8 cellular contexts compared by ENCODE assay signal in the genomic region with DNA sequence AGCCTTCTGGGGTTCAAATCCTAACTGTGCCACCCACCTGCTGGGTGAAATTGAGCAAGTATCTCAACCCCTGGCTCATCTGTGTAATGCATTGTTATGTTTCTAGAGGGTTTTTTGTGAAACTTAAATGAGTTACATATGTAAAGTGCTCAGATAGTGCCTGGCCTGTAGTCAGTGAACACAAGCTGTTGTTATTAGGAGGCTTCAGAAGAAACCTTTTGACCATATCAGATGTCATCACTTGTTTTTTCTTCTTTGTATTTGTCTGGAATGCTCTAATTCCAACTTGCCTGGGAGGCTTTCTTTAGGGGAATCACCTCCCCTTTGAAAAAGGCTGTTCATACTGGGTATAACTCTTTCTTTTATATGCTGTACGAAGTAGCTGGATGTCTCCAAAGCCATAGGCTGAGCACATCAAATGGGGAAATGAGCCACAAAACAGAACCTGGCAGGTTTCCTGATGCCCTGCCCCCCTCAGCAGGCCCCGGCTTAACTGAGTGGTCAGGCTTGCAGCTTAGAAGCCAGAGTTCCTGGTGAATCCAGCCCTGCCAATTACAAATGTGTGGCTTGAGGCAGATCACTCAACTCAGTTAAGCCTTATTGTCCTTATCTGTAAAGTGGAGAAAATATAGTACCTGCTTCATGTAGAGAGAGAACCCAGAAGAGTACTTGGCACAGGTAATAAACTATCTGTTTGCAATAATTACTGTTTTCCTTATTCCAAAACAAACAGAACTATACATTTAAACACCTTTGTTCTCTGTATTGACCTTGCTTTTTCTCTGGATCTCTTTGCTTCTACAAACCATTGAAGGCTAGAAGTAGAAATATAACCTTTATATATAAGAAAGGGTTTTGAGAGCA.
A peak's percentile ranks its signal among the peaks of the same experiment; 100 is the strongest.
DNase-seq lines count a peak whose midpoint lies in the region; ATAC-seq, FAIRE-seq and TF ChIP-seq lines count a peak whose summit lies in the region.

No MANE protein-coding gene starts in this region.

- H3K9me3 ChIP-seq in HUES48 (ENCODE audit: control insufficient read depth, insufficient read depth, low read length): no peaks in the 10 kb centered on the region
- no peaks in the 10 kb centered on the region for H3K9me3 ChIP-seq in esophagus squamous epithelium
- no peaks in the 10 kb centered on the region for H3K9me3 ChIP-seq in pancreas

- TF ChIP-seq CTCF in esophagus squamous epithelium (IDR thresholded peaks at IDR 0.05) (no peak), pancreas (IDR thresholded peaks at IDR 0.05) (no peak), GM10266 (IDR thresholded peaks at IDR 0.05; ENCODE audit: control insufficient read depth, insufficient read depth, low read depth, missing control alignments) (no peak)

- H3K27ac ChIP-seq in HUES48 (ENCODE audit: low read depth, low read length): peak overlapping the region; percentile 51
- peak overlapping the region; percentile 80 to 91 (median 86) for H3K27ac ChIP-seq in esophagus squamous epithelium
- H3K27ac ChIP-seq in pancreas: peak overlapping the region in 3 of 4 donors; percentile 34 to 89 (median 86)

- H3K4me1 ChIP-seq in HUES48 (ENCODE audit: control insufficient read depth, insufficient read depth, low read length) (peaks cover 31% of the 10 kb centered on the region), esophagus squamous epithelium (peaks cover 43 to 86% (median 68%) of the 10 kb centered on the region in 3 donors), pancreas (peaks cover 56 to 88% (median 88%) of the 10 kb centered on the region in 3 donors)

- H3K36me3 ChIP-seq in HUES48 (ENCODE audit: control insufficient read depth, insufficient read depth, low read length) (no peaks in the 10 kb centered on the region), esophagus squamous epithelium (peaks cover 0 to 2% (median 0%) of the 10 kb centered on the region in 3 donors), pancreas (no peaks in the 10 kb centered on the region)

- no peak overlapping the region; the same call in 1 of the 2 replicates for H3K9ac ChIP-seq in HUES48 (ENCODE audit: low read depth, low read length)

- no peak for FAIRE-seq in pancreas (lab: Jason Lieb, UNC)

- intact Hi-C loops in esophagus squamous epithelium (cut with DNase I) (no loop called here), pancreas (cut with DNase I) (no loop called here)

- ATAC-seq in pancreas: peak; percentile 19 to 53 (median 32)
- no peak for ATAC-seq in HG03520 (IDR thresholded peaks at IDR 0.05; ENCODE audit: unreplicated experiment)

- TF ChIP-seq POLR2A in esophagus squamous epithelium (IDR thresholded peaks at IDR 0.05): no peak

- DNase-seq in COLO829 (ENCODE audit: low spot score) (peak; percentile 46), SK-MEL-5 (ENCODE audit: low read depth, low spot score) (peak; percentile 78), esophagus squamous epithelium (lab: John Stamatoyannopoulos, UW) (no peak), pancreas (peak in 1 of 6 donors; percentile 38), GM10266 (ENCODE audit: extremely low spot score) (no peak), SIG-M5 (lab: John Stamatoyannopoulos, UW) (no peak)

- H3K4me3 ChIP-seq in HUES48 (ENCODE audit: low read depth, low read length): no peak overlapping the region
- no peak overlapping the region for H3K4me3 ChIP-seq in esophagus squamous epithelium
- H3K4me3 ChIP-seq in pancreas: no peak overlapping the region

- in situ Hi-C loops in SK-MEL-5 (cut with HindIII; ENCODE audit: low pct_unique_long_range_greater_than_20kb, low sequenced_read_pairs): no loop called here

- H3K27me3 ChIP-seq in HUES48 (ENCODE audit: control insufficient read depth, insufficient read depth, low read length): no peaks in the 10 kb centered on the region
- no peaks in the 10 kb centered on the region for H3K27me3 ChIP-seq in esophagus squamous epithelium
- no peaks in the 10 kb centered on the region for H3K27me3 ChIP-seq in pancreas

- WGBS in esophagus squamous epithelium, 2 donors: 7 to 14% methylated on average over 2 of the region's 2 CpGs
- WGBS in pancreas, 2 donors: 24 to 36% methylated on average over 2 of the region's 2 CpGs

Comparison
In these comparisons a context has a peak if more than half of its experiments do, and no peak if none do; other contexts are left out.
1. DNase-seq: peak in COLO829 (single experiment) and SK-MEL-5 (single experiment); none in esophagus squamous epithelium (single experiment), GM10266 (single experiment) and SIG-M5 (single experiment).
2. Peak in every context shown above with its lines, with median percentiles within 50 percentile points of each other: H3K27ac ChIP-seq.